Comparison of ENCODE assay signal across 14 cellular contexts in the genomic region with DNA sequence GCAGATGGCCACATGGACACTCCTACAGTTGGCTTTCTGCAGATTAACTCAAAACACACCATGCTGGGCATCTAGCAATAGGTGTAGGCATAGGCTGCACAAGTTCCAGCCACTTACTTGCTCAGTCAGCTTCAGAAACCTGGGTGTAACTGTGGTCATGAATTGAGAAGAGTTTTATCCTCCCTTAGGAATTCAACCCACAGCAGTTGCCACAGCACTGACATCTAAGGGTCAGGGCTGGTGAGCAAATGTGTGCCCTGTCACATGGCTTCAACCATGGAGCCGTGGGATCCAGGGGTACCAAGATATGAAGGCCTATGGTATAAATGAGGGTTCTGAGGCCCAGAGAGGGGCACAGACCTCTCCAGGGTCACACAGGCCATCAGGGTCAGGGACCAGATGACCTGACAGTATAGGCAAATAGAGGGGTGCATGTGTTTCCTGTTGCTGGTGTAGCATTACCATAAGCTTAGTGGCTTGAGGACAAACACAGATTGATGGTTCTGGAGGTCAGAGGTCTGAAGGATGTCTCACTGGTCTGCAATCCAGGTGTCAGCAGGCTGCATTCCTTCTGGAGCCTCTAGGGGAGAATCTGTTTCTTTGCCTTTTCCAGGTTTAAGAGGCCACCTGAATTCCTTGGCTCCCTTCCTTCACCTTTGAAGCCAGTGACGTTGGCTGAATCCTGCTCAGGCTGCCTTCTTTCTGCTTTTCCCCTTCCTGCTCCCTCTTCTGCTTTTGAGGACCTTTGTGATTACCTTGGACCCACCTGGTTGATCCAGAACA. TPM values are rescaled to one million over a fixed set of nuclear protein-coding genes. Genes with fewer than 3 reads are reported as not detected.
A peak's percentile ranks its signal among the peaks of the same experiment; 100 is the strongest.
DNase-seq lines count a peak whose midpoint lies in the region; ATAC-seq, FAIRE-seq and TF ChIP-seq lines count a peak whose summit lies in the region.
"Had no signal": no experiment of that assay in that cellular context is flagged by ENCODE, and none has a peak within 500 bp of the region (broad histone marks: within the 10 kb centered on the region; RNA-seq: fewer than 3 reads in every experiment).

No MANE protein-coding gene starts in this region.

- 0 to 51% methylated on average over 1 to 2 of the region's 2 CpGs for WGBS in gastroesophageal sphincter (ENCODE audit: low coverage in 1 of 2), 2 donors

- H3K9me3 ChIP-seq in gastroesophageal sphincter: no peaks in the 10 kb centered on the region

- no peaks in the 10 kb centered on the region for H3K27me3 ChIP-seq in gastroesophageal sphincter

- H3K9me3 Mint-ChIP-seq in stimulated activated memory B cell treated with anti-CD40 and anti-IgM and Interleukin-4, amounts not matched to agents 10 μg/mL and 1 μg/mL and 100 μg/mL, for 72 hours: no peaks in the 10 kb centered on the region
- H3K9me3 Mint-ChIP-seq in progenitor cell of endocrine pancreas (ENCODE audit: low read depth): no peaks in the 10 kb centered on the region

- peak overlapping the region; percentile 10 for H3K27ac Mint-ChIP-seq in stimulated activated memory B cell treated with anti-CD40 and anti-IgM and Interleukin-4, amounts not matched to agents 10 μg/mL and 1 μg/mL and 100 μg/mL, for 72 hours
- no peak overlapping the region for H3K27ac Mint-ChIP-seq in progenitor cell of endocrine pancreas

- no peak overlapping the region for H3K4me3 ChIP-seq in gastroesophageal sphincter
- H3K4me3 ChIP-seq: K562, SK-N-MC had no signal

- FAIRE-seq in GM18507 (lab: Jason Lieb, UNC): peak; percentile 71
- FAIRE-seq: endometrium, K562 had no signal

- ATAC-seq in HG03108 (IDR thresholded peaks at IDR 0.05; ENCODE audit: unreplicated experiment): peak; percentile 19
- ATAC-seq in gastroesophageal sphincter: no peak
- peak; percentile 49 for ATAC-seq in stimulated activated memory B cell treated with anti-CD40 and anti-IgM and Interleukin-4, amounts not matched to agents 10 μg/mL and 1 μg/mL and 100 μg/mL, for 72 hours
- ATAC-seq: K562 had no signal

- no peaks in the 10 kb centered on the region for H3K36me3 Mint-ChIP-seq in stimulated activated memory B cell treated with anti-CD40 and anti-IgM and Interleukin-4, amounts not matched to agents 10 μg/mL and 1 μg/mL and 100 μg/mL, for 72 hours
- H3K36me3 Mint-ChIP-seq in progenitor cell of endocrine pancreas (ENCODE audit: insufficient read depth): peaks cover 3% of the 10 kb centered on the region

- H3K4me1 Mint-ChIP-seq in stimulated activated memory B cell treated with anti-CD40 and anti-IgM and Interleukin-4, amounts not matched to agents 10 μg/mL and 1 μg/mL and 100 μg/mL, for 72 hours: peaks cover 53% of the 10 kb centered on the region
- H3K4me1 Mint-ChIP-seq in progenitor cell of endocrine pancreas (ENCODE audit: low read depth): peaks cover 5% of the 10 kb centered on the region

- no peak for TF ChIP-seq POLR2A in gastroesophageal sphincter (IDR thresholded peaks at IDR 0.05)

- H3K4me1 ChIP-seq in gastroesophageal sphincter: peaks cover 9 to 54% (median 45%) of the 10 kb centered on the region in 3 donors

- H3K27me3 Mint-ChIP-seq in stimulated activated memory B cell treated with anti-CD40 and anti-IgM and Interleukin-4, amounts not matched to agents 10 μg/mL and 1 μg/mL and 100 μg/mL, for 72 hours: no peaks in the 10 kb centered on the region
- no peaks in the 10 kb centered on the region for H3K27me3 Mint-ChIP-seq in progenitor cell of endocrine pancreas

- peaks cover 0 to 29% of the 10 kb centered on the region in 2 donors for H3K36me3 ChIP-seq in gastroesophageal sphincter

- TF ChIP-seq EP300 in gastroesophageal sphincter (IDR thresholded peaks at IDR 0.05): no peak

- peak overlapping the region; percentile 1 to 83 (median 79) for H3K27ac ChIP-seq in gastroesophageal sphincter
- H3K27ac ChIP-seq: SK-N-MC had no signal

- TF ChIP-seq CTCF in gastroesophageal sphincter (IDR thresholded peaks at IDR 0.05) (no peak), progenitor cell of endocrine pancreas (IDR thresholded peaks at IDR 0.05; ENCODE audit: unreplicated experiment) (no peak)

- no peak overlapping the region for H3K4me3 Mint-ChIP-seq in stimulated activated memory B cell treated with anti-CD40 and anti-IgM and Interleukin-4, amounts not matched to agents 10 μg/mL and 1 μg/mL and 100 μg/mL, for 72 hours
- H3K4me3 Mint-ChIP-seq in progenitor cell of endocrine pancreas (ENCODE audit: low read depth): no peak overlapping the region

- DNase-seq in GM18507 (ENCODE audit: extremely low spot score, insufficient read length, low read depth) (no peak), progenitor cell of endocrine pancreas (ENCODE audit: low spot score, unreplicated experiment) (no peak), NCI-H82 treated with DMSO at 0.1 percent for 48 hours (lab: John Stamatoyannopoulos, UW; ENCODE audit: unreplicated experiment) (no peak)
- DNase-seq in activated CD4-positive, alpha-beta T cell treated with anti-CD3 and anti-CD28 coated beads, Interleukin-2, amount 50 U/mL, for 48 hours: no peak
- DNase-seq: anterior cingulate cortex, NCI-H2227 treated with DMSO at 0.1 percent for 48 hours, occipital lobe had no signal

RNA-seq across cellular contexts. Expression of gene MINDY4, which starts 24.1 kb away (rescaled TPM):
- total RNA-seq in gastroesophageal sphincter (10 to 100 TPM in 3 of 4 donors, 1 to 10 TPM in 1; 5.6 to 31.8 (median 20.4) TPM), progenitor cell of endocrine pancreas (14.3 and 15.5 TPM in 2 replicates)

RNA-seq across cellular contexts. Expression of gene INMT, which starts 43.4 kb away (rescaled TPM):
- total RNA-seq in gastroesophageal sphincter (100 to 1,000 TPM; 115 to 212 (median 131) TPM), progenitor cell of endocrine pancreas (2.7 and 2.9 TPM in 2 replicates)
- total RNA-seq: activated CD8-positive, alpha-beta memory T cell treated with anti-CD3 and anti-CD28 coated beads for 36 hours had no signal

Comparison
In these comparisons a context has a peak if more than half of its experiments do, and no peak if none do; other contexts are left out.
1. RNA of gene INMT, which starts 43.4 kb away (total RNA-seq): 115 to 212 TPM in gastroesophageal sphincter; 2.7 to 2.9 TPM in progenitor cell of endocrine pancreas; every median in the first group is over 10 times any median in the second.